In the genomic region with DNA sequence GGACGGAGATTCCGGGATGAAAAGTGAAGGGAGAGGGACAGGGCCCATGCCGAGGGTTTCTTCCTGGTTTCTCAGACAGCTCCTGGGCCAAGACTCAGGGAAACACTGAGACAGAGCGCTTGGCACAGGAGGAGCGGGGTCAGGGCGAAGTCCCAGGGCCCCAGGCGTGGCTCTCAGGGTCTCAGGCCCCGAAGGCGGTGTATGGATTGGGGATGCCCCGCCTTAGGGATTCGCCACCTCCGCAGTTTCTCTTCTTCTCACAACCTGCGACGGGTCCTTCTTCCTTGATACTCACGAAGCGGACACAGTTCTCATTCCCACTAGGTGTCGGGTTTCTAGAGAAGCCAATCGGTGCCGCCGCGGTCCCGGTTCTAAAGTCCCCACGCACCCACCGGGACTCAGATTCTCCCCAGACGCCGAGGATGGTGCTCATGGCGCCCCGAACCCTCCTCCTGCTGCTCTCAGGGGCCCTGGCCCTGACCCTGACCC, we compare ENCODE assay signal across 8 cellular contexts. TPM values are rescaled to one million over a fixed set of nuclear protein-coding genes. Genes with fewer than 3 reads are reported as not detected.
DNase-seq lines count a peak whose midpoint lies in the region; ATAC-seq and TF ChIP-seq lines count a peak whose summit lies in the region.

No MANE protein-coding gene starts in this region.

- H3K9ac ChIP-seq in endodermal cell (ENCODE audit: extremely low read depth, low read length, poor library complexity, severe bottlenecking) (no peak overlapping the region), mucosa of rectum (ENCODE audit: low read depth in 1 of 2, low read length in 2 of 2) (peak overlapping the region; percentile 87 to 96)

- H3K27me3 ChIP-seq in AG04450 (ENCODE audit: control insufficient read depth, insufficient read depth, low read length): peaks cover 5% of the 10 kb centered on the region
- peaks cover 39% of the 10 kb centered on the region for H3K27me3 ChIP-seq in endodermal cell (ENCODE audit: control insufficient read depth, insufficient read depth, low read length, poor library complexity, severe bottlenecking)
- H3K27me3 ChIP-seq in mucosa of rectum (ENCODE audit: control insufficient read depth in 2 of 2, insufficient read depth in 2 of 2, low read length in 2 of 2): no peaks in the 10 kb centered on the region
- H3K27me3 ChIP-seq in upper lobe of right lung: no peaks in the 10 kb centered on the region

- H3K27me3 Mint-ChIP-seq in activated CD4-positive, alpha-beta T cell treated with anti-CD3 and anti-CD28 coated beads, Interleukin-2, amount 10 ng/mL, durations not matched to agents 7 days and 5 days: peaks cover 10% of the 10 kb centered on the region
- H3K27me3 Mint-ChIP-seq in endodermal cell (ENCODE audit: insufficient read depth): peaks cover 89% of the 10 kb centered on the region

- ATAC-seq in GM18909 (IDR thresholded peaks at IDR 0.05; ENCODE audit: poor library complexity, unreplicated experiment) (peak; percentile 46), HG03442 (IDR thresholded peaks at IDR 0.05; ENCODE audit: unreplicated experiment) (peak; percentile 33), upper lobe of right lung (peak; percentile 55)

- no peak for TF ChIP-seq CTCF in AG04450 (IDR thresholded peaks at IDR 0.05; ENCODE audit: low read depth, low read length)
- TF ChIP-seq CTCF in endodermal cell (conservative IDR thresholded peaks at IDR 0.05): no peak
- no peak for TF ChIP-seq CTCF in upper lobe of right lung (IDR thresholded peaks at IDR 0.05)

- DNase-seq in AG04450 (ENCODE audit: low read depth, low spot score): no peak
- peak; percentile 53 for DNase-seq in activated CD4-positive, alpha-beta T cell treated with anti-CD3 and anti-CD28 coated beads, Interleukin-2, amount 10 ng/mL, durations not matched to agents 7 days and 5 days
- DNase-seq in endodermal cell: peak; percentile 69
- DNase-seq in upper lobe of right lung: peak; percentile 78
- no peak for DNase-seq in H4 (ENCODE audit: low spot score)

- intact Hi-C loops in upper lobe of right lung (cut with DNase I): no loop called here

- CTCF ChIA-PET in AG04450 (lab: Charles Lee): interaction anchor here (0.6 kb wide), 1 partner anchor 240 kb away, joined by 3 read pairs; no protein-coding TSS in a partner anchor
- CTCF ChIA-PET in activated CD4-positive, alpha-beta T cell treated with anti-CD3 and anti-CD28 coated beads, Interleukin-2, amount 10 ng/mL, durations not matched to agents 7 days and 5 days (lab: Charles Lee): interaction anchor here (1.1 kb wide), 1 partner anchor 29 kb away, joined by 3 read pairs; no protein-coding TSS in a partner anchor

- POLR2A ChIA-PET in AG04450 (lab: Yijun Ruan, JAX): no interaction called here
- POLR2A ChIA-PET in activated CD4-positive, alpha-beta T cell treated with anti-CD3 and anti-CD28 coated beads, Interleukin-2, amount 10 ng/mL, durations not matched to agents 7 days and 5 days (lab: Charles Lee): interaction anchor here (0.6 to 0.8 kb wide), 2 partner anchors 55 to 88 kb away, joined by 3 read pairs; partner anchors contain the start of gene HLA-A

- peak overlapping the region; percentile 93 for H3K27ac Mint-ChIP-seq in activated CD4-positive, alpha-beta T cell treated with anti-CD3 and anti-CD28 coated beads, Interleukin-2, amount 10 ng/mL, durations not matched to agents 7 days and 5 days
- H3K27ac Mint-ChIP-seq in endodermal cell: no peak overlapping the region

- H3K36me3 ChIP-seq in endodermal cell (ENCODE audit: control insufficient read depth, insufficient read depth, low read length) (no peaks in the 10 kb centered on the region), mucosa of rectum (ENCODE audit: control insufficient read depth in 2 of 2, insufficient read depth in 2 of 2, low read length in 2 of 2) (peaks cover 4 to 10% of the 10 kb centered on the region in 2 donors), upper lobe of right lung (no peaks in the 10 kb centered on the region)

- peak overlapping the region; percentile 78 for H3K4me3 Mint-ChIP-seq in activated CD4-positive, alpha-beta T cell treated with anti-CD3 and anti-CD28 coated beads, Interleukin-2, amount 10 ng/mL, durations not matched to agents 7 days and 5 days
- H3K4me3 Mint-ChIP-seq in endodermal cell: peak overlapping the region; percentile 56

- H3K9me3 ChIP-seq in AG04450 (ENCODE audit: control insufficient read depth, insufficient read depth, low read length) (no peaks in the 10 kb centered on the region; the same call in 1 of the 2 replicates), endodermal cell (ENCODE audit: control insufficient read depth, low read length) (peaks cover 3% of the 10 kb centered on the region), mucosa of rectum (ENCODE audit: control insufficient read depth in 2 of 2, low read length in 2 of 2) (no peaks in the 10 kb centered on the region), upper lobe of right lung (no peaks in the 10 kb centered on the region)

- H3K9me3 Mint-ChIP-seq in activated CD4-positive, alpha-beta T cell treated with anti-CD3 and anti-CD28 coated beads, Interleukin-2, amount 10 ng/mL, durations not matched to agents 7 days and 5 days: no peaks in the 10 kb centered on the region
- H3K9me3 Mint-ChIP-seq in endodermal cell: peaks cover 16% of the 10 kb centered on the region

- H3K27ac ChIP-seq in AG04450 (ENCODE audit: low read depth, low read length) (no peak overlapping the region), endodermal cell (ENCODE audit: low read depth, low read length) (no peak overlapping the region), mucosa of rectum (ENCODE audit: low read depth in 2 of 2, low read length in 2 of 2) (peak overlapping the region; percentile 93 to 96), upper lobe of right lung (peak overlapping the region; percentile 94)

- H3K4me1 Mint-ChIP-seq in activated CD4-positive, alpha-beta T cell treated with anti-CD3 and anti-CD28 coated beads, Interleukin-2, amount 10 ng/mL, durations not matched to agents 7 days and 5 days: peaks cover 21% of the 10 kb centered on the region
- H3K4me1 Mint-ChIP-seq in endodermal cell: no peaks in the 10 kb centered on the region

- peaks cover 15% of the 10 kb centered on the region for H3K36me3 Mint-ChIP-seq in activated CD4-positive, alpha-beta T cell treated with anti-CD3 and anti-CD28 coated beads, Interleukin-2, amount 10 ng/mL, durations not matched to agents 7 days and 5 days (ENCODE audit: low read depth)
- H3K36me3 Mint-ChIP-seq in endodermal cell (ENCODE audit: low read depth): no peaks in the 10 kb centered on the region

- H3K4me3 ChIP-seq in AG04450 (ENCODE audit: low read depth, low read length) (peak overlapping the region; percentile 63), endodermal cell (ENCODE audit: low read length) (no peak overlapping the region), mucosa of rectum (ENCODE audit: low read length in 2 of 2) (peak overlapping the region; percentile 79 to 91), upper lobe of right lung (peak overlapping the region; percentile 66)

- WGBS in endodermal cell (ENCODE audit: insufficient coverage in 1 of 2, insufficient read length in 1 of 2), 2 experiments: 24% methylated on average over 28 of the region's 28 CpGs; no CpG with 5 or more reads in 1 of the 2 experiments

- no peaks in the 10 kb centered on the region for H3K4me1 ChIP-seq in endodermal cell (ENCODE audit: control insufficient read depth, insufficient read depth, low read length)
- H3K4me1 ChIP-seq in mucosa of rectum (ENCODE audit: control insufficient read depth in 2 of 2, insufficient read depth in 2 of 2, low read length in 2 of 2): peaks cover 2 to 14% of the 10 kb centered on the region in 2 donors
- H3K4me1 ChIP-seq in upper lobe of right lung: peaks cover 7% of the 10 kb centered on the region

RNA-seq across cellular contexts. Expression of gene HLA-A, which starts 55.0 kb away (rescaled TPM):
- polyA plus RNA-seq in AG04450 (2011; rRNA removed): 368 and 445 TPM in 2 replicates
- polyA minus RNA-seq in AG04450 (2011; rRNA and poly(A)+ RNA removed): 80.3 and 107 TPM in 2 replicates
- 1,000 to 10,000 TPM; 1,667 to 1,766 TPM for total RNA-seq in activated CD4-positive, alpha-beta T cell treated with anti-CD3 and anti-CD28 coated beads, Interleukin-2, amount 10 ng/mL, durations not matched to agents 7 days and 5 days
- total RNA-seq in endodermal cell (100 to 1,000 TPM; 212 to 282 TPM), upper lobe of right lung (1,071 TPM)
- 56.2 TPM for polyA plus RNA-seq in endodermal cell (2013, experiment 1 of 2)
- polyA plus RNA-seq in endodermal cell (2013, experiment 2 of 2): 50.5 TPM
- 610 and 721 TPM in 2 replicates for total RNA-seq in H4 (2014; rRNA removed; shearing (Covaris generic))

RNA-seq across cellular contexts. Expression of gene HLA-G, which starts 59.7 kb away (rescaled TPM):
- not detected in 2 replicates for polyA plus RNA-seq in AG04450 (2011; rRNA removed)
- polyA minus RNA-seq in AG04450 (2011; rRNA and poly(A)+ RNA removed): not detected in 2 replicates
- total RNA-seq in activated CD4-positive, alpha-beta T cell treated with anti-CD3 and anti-CD28 coated beads, Interleukin-2, amount 10 ng/mL, durations not matched to agents 7 days and 5 days: 1 to 10 TPM; 1.3 TPM
- 1 to 10 TPM in 1 of 2 donors, under 1 TPM in 1; 0.58 to 1.1 TPM for total RNA-seq in endodermal cell
- polyA plus RNA-seq in endodermal cell (2013, experiment 1 of 2): not detected
- not detected for polyA plus RNA-seq in endodermal cell (2013, experiment 2 of 2)
- total RNA-seq in upper lobe of right lung: 1.6 TPM
- not detected in 2 replicates for total RNA-seq in H4 (2014; rRNA removed; shearing (Covaris generic))

Comparison
In these comparisons a context has a peak if more than half of its experiments do, and no peak if none do; other contexts are left out.
1. DNase-seq: peak in activated CD4-positive, alpha-beta T cell treated with anti-CD3 and anti-CD28 coated beads, Interleukin-2, amount 10 ng/mL, durations not matched to agents 7 days and 5 days (single experiment), endodermal cell (single experiment) and upper lobe of right lung (single experiment); none in AG04450 (single experiment) and H4 (single experiment).
2. H3K27ac ChIP-seq: peak in mucosa of rectum (2 of 2) and upper lobe of right lung (single experiment); none in AG04450 (single experiment) and endodermal cell (single experiment).
3. Peak in every context shown above with its lines, with median percentiles within 50 percentile points of each other: ATAC-seq.